11 cellular contexts compared by ENCODE assay signal in genomic region chr10:56624082-56624481, GRCh38.
A peak's percentile ranks its signal among the peaks of the same experiment; 100 is the strongest.
DNase-seq lines count a peak whose midpoint lies in the region; ATAC-seq and TF ChIP-seq lines count a peak whose summit lies in the region.
"Had no signal": no experiment of that assay in that cellular context is flagged by ENCODE, and none has a peak within 500 bp of the region (broad histone marks: within the 10 kb centered on the region; RNA-seq: fewer than 3 reads in every experiment).

No MANE protein-coding gene starts in this region.

- TF ChIP-seq CTCF in prostate gland (IDR thresholded peaks at IDR 0.05), result no peak

- no peak overlapping the region for H3K4me3 Mint-ChIP-seq in immature natural killer cell

- peaks cover 0 to 2% (median 0%) of the 10 kb centered on the region in 3 donors for H3K27me3 Mint-ChIP-seq in immature natural killer cell (ENCODE audit: low read depth in 3 of 3)

- H3K4me1 Mint-ChIP-seq in immature natural killer cell, result peaks cover 6 to 15% of the 10 kb centered on the region in 2 donors

- peaks cover 2 to 27% (median 9%) of the 10 kb centered on the region in 6 donors for H3K9me3 Mint-ChIP-seq in immature natural killer cell

- H3K4me1 ChIP-seq in prostate gland (replicated peaks), result no peaks in the 10 kb centered on the region

- no peak overlapping the region for H3K4me3 ChIP-seq in prostate gland

- H3K27ac ChIP-seq in prostate gland, result no peak overlapping the region

- H3K36me3 ChIP-seq in prostate gland, result no peaks in the 10 kb centered on the region

- no peak for TF ChIP-seq POLR2A in prostate gland (IDR thresholded peaks at IDR 0.05)

- intact Hi-C loops in prostate gland (cut with DNase I), result no loop called here

- H3K36me3 Mint-ChIP-seq in immature natural killer cell, result no peaks in the 10 kb centered on the region

- ATAC-seq in GM18868 (IDR thresholded peaks at IDR 0.05; ENCODE audit: unreplicated experiment) (peak; percentile 62), GM21447 (IDR thresholded peaks at IDR 0.05; ENCODE audit: unreplicated experiment) (peak; percentile 74), HG02973 (IDR thresholded peaks at IDR 0.05; ENCODE audit: unreplicated experiment) (peak; percentile 53), HG03575 (IDR thresholded peaks at IDR 0.05; ENCODE audit: extremely low read depth, insufficient number of reproducible peaks, low FRiP score, unreplicated experiment) (peak; percentile 30)

- no peak overlapping the region for H3K27ac Mint-ChIP-seq in immature natural killer cell

- no peaks in the 10 kb centered on the region for H3K9me3 ChIP-seq in prostate gland

- H3K27me3 ChIP-seq in prostate gland (replicated peaks; ENCODE audit: insufficient read depth), result no peaks in the 10 kb centered on the region

- DNase-seq in RKO (ENCODE audit: low spot score), result no peak
- DNase-seq in COLO668 (lab: John Stamatoyannopoulos, UW; ENCODE audit: unreplicated experiment), result no peak
- no peak for DNase-seq in prostate gland (ENCODE audit: low spot score)
- DNase-seq in immature natural killer cell, result no peak
- DNase-seq: erythroblast, Kasumi-1, NCI-H2081 treated with DMSO at 0.1 percent for 48 hours had no signal
